1 cellular context compared by ENCODE assay signal in the genomic region with DNA sequence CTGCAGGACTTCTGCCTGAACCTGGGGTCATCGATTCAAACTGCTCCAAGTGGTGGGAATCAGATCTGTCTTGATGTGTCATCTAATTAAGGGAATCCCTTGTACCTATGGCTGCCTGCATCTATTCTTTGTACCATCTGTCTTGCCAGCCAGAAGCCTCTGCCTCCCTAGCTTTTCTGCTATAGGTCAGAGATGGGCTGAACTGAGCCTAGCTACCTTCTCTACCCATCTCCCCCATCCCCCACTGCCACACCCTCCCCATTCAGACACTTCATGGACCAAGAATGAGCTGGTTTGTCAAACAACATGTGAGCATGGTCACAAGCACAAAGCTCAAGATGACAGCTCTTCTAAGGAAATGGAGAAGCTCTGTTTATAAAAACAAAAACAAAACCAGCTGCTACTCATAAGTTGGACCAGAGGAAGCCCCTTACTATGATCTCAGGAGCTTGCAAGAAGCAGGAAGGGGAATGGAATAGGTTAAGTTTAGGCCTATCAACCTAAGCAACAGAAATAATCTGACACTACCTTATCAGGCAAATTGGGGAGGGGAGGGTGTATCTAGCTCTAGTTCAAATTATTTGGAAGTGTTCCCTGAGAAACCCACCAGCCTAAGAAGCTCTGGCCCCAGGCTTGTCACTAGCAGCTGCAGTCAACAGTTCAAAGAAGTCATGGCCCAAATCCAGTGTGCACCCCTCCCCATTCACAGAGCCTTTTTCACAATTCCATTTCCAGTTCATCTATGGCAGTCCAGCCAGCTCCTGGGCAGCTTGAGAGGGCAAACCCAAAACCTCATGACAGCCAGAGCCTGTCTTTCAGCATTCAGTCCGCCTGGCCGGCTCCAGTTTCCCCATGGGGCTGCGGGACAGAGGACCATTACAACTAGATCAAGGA.
TF ChIP-seq lines count a peak whose summit lies in the region.

No MANE protein-coding gene starts in this region.

TF ChIP-seq in IMR-90, 13 proteins besides CTCF, POLR2A, EP300 and RAD21:
- TF ChIP-seq RFX5 (IDR thresholded peaks at IDR 0.05; ENCODE audit: low read depth, low read length) (no peak), MXI1 (IDR thresholded peaks at IDR 0.05; ENCODE audit: borderline replicate concordance, low read depth, low read length) (no peak), MAFK (IDR thresholded peaks at IDR 0.05; ENCODE audit: low read depth, low read length) (no peak), CHD1 (IDR thresholded peaks at IDR 0.05; ENCODE audit: low read depth, low read length) (no peak), MAZ (IDR thresholded peaks at IDR 0.05; ENCODE audit: borderline replicate concordance, low read depth, low read length) (no peak), BHLHE40 (IDR thresholded peaks at IDR 0.05; ENCODE audit: low read depth, low read length) (no peak), FOS (IDR thresholded peaks at IDR 0.05; ENCODE audit: low read depth, low read length) (no peak), CEBPB (IDR thresholded peaks at IDR 0.05; ENCODE audit: low read depth, low read length) (no peak), SMC3 (IDR thresholded peaks at IDR 0.05; ENCODE audit: low read depth, low read length) (no peak), RCOR1 (IDR thresholded peaks at IDR 0.05; ENCODE audit: insufficient replicate concordance, low read length) (no peak), NFE2L2 (IDR thresholded peaks at IDR 0.05; ENCODE audit: low read depth, low read length) (no peak)
- TF ChIP-seq, protein P1, sequence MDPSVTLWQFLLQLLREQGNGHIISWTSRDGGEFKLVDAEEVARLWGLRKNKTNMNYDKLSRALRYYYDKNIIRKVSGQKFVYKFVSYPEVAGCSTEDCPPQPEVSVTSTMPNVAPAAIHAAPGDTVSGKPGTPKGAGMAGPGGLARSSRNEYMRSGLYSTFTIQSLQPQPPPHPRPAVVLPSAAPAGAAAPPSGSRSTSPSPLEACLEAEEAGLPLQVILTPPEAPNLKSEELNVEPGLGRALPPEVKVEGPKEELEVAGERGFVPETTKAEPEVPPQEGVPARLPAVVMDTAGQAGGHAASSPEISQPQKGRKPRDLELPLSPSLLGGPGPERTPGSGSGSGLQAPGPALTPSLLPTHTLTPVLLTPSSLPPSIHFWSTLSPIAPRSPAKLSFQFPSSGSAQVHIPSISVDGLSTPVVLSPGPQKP (IDR thresholded peaks at IDR 0.05; ENCODE audit: borderline replicate concordance, low read depth, low read length) = no peak
- TF ChIP-seq, protein P2, sequence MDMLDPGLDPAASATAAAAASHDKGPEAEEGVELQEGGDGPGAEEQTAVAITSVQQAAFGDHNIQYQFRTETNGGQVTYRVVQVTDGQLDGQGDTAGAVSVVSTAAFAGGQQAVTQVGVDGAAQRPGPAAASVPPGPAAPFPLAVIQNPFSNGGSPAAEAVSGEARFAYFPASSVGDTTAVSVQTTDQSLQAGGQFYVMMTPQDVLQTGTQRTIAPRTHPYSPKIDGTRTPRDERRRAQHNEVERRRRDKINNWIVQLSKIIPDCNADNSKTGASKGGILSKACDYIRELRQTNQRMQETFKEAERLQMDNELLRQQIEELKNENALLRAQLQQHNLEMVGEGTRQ (IDR thresholded peaks at IDR 0.05; ENCODE audit: low read depth, low read length) = no peak
TF ChIP-seq in IMR-90: peak in this region for 0.
